ENCODE assay signal across 1 cellular context in the genomic region with DNA sequence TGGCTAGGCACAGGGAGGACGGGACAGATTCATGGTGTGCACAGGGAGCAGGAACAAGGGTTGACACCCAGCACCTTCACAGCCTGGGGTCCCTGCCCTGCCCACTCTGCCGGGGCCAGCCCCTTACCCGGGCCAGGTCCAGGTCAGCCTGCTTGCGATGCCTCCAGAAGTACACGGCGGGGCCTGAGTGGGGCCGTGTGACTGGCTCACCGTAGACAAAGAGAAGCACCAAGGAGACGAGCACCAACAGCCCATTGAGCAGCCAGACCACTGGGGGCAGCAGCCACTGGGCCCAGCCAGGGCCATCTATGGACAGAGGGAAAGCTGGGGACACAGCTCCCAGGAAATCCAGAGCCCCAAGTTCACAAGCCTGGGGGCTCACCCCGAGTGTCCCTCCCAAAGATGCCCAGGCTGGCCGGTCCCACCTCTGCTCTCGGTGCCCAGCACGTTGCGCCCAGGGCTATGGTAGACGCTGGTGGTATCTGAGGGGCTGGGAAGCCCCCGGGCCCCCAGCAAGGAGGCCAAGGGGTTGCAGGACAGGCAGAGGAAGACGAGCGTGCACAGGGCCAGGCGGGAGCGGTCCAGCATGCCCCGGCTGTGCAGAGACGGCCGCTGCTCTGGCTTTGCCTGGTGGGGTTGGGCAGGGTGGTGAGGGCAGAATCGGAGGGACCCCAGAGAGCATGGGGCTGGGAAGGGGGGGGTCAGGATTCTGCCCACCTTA.
TF ChIP-seq lines count a peak whose summit lies in the region.

No MANE protein-coding gene starts in this region.

TF ChIP-seq in endothelial cell of umbilical vein, 7 proteins besides CTCF, POLR2A, EP300 and RAD21:
- no peak for TF ChIP-seq MYC (IDR thresholded peaks at IDR 0.05; ENCODE audit: low read depth, low read length)
- no peak for TF ChIP-seq EZH2 (IDR thresholded peaks at IDR 0.05; ENCODE audit: borderline replicate concordance, low read depth, low read length, severe bottlenecking)
- no peak for TF ChIP-seq JUN (IDR thresholded peaks at IDR 0.05; ENCODE audit: borderline replicate concordance, insufficient read depth, insufficient read length, low read depth)
- no peak for TF ChIP-seq GATA2 (IDR thresholded peaks at IDR 0.05; ENCODE audit: insufficient read depth, insufficient read length, low read depth, low read length)
- no peak for TF ChIP-seq FOS (IDR thresholded peaks at IDR 0.05; ENCODE audit: borderline replicate concordance, insufficient read depth, low read length)
- TF ChIP-seq, protein P1, sequence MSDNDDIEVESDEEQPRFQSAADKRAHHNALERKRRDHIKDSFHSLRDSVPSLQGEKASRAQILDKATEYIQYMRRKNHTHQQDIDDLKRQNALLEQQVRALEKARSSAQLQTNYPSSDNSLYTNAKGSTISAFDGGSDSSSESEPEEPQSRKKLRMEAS (IDR thresholded peaks at IDR 0.05; ENCODE audit: insufficient read depth, insufficient read length): no peak
- TF ChIP-seq POLR2AphosphoS5 (IDR thresholded peaks at IDR 0.05; ENCODE audit: insufficient read depth, low read depth, low read length): no peak
TF ChIP-seq in endothelial cell of umbilical vein: peak in this region for 0.
